ENCODE assay signal across 1 cellular context in genomic region chr11:35463211-35463810, GRCh38.
TF ChIP-seq lines count a peak whose summit lies in the region.

No MANE protein-coding gene starts in this region.

TF ChIP-seq in GM23338, 12 proteins besides CTCF, POLR2A, EP300 and RAD21 (continued from another document):
- TF ChIP-seq, protein P1, sequence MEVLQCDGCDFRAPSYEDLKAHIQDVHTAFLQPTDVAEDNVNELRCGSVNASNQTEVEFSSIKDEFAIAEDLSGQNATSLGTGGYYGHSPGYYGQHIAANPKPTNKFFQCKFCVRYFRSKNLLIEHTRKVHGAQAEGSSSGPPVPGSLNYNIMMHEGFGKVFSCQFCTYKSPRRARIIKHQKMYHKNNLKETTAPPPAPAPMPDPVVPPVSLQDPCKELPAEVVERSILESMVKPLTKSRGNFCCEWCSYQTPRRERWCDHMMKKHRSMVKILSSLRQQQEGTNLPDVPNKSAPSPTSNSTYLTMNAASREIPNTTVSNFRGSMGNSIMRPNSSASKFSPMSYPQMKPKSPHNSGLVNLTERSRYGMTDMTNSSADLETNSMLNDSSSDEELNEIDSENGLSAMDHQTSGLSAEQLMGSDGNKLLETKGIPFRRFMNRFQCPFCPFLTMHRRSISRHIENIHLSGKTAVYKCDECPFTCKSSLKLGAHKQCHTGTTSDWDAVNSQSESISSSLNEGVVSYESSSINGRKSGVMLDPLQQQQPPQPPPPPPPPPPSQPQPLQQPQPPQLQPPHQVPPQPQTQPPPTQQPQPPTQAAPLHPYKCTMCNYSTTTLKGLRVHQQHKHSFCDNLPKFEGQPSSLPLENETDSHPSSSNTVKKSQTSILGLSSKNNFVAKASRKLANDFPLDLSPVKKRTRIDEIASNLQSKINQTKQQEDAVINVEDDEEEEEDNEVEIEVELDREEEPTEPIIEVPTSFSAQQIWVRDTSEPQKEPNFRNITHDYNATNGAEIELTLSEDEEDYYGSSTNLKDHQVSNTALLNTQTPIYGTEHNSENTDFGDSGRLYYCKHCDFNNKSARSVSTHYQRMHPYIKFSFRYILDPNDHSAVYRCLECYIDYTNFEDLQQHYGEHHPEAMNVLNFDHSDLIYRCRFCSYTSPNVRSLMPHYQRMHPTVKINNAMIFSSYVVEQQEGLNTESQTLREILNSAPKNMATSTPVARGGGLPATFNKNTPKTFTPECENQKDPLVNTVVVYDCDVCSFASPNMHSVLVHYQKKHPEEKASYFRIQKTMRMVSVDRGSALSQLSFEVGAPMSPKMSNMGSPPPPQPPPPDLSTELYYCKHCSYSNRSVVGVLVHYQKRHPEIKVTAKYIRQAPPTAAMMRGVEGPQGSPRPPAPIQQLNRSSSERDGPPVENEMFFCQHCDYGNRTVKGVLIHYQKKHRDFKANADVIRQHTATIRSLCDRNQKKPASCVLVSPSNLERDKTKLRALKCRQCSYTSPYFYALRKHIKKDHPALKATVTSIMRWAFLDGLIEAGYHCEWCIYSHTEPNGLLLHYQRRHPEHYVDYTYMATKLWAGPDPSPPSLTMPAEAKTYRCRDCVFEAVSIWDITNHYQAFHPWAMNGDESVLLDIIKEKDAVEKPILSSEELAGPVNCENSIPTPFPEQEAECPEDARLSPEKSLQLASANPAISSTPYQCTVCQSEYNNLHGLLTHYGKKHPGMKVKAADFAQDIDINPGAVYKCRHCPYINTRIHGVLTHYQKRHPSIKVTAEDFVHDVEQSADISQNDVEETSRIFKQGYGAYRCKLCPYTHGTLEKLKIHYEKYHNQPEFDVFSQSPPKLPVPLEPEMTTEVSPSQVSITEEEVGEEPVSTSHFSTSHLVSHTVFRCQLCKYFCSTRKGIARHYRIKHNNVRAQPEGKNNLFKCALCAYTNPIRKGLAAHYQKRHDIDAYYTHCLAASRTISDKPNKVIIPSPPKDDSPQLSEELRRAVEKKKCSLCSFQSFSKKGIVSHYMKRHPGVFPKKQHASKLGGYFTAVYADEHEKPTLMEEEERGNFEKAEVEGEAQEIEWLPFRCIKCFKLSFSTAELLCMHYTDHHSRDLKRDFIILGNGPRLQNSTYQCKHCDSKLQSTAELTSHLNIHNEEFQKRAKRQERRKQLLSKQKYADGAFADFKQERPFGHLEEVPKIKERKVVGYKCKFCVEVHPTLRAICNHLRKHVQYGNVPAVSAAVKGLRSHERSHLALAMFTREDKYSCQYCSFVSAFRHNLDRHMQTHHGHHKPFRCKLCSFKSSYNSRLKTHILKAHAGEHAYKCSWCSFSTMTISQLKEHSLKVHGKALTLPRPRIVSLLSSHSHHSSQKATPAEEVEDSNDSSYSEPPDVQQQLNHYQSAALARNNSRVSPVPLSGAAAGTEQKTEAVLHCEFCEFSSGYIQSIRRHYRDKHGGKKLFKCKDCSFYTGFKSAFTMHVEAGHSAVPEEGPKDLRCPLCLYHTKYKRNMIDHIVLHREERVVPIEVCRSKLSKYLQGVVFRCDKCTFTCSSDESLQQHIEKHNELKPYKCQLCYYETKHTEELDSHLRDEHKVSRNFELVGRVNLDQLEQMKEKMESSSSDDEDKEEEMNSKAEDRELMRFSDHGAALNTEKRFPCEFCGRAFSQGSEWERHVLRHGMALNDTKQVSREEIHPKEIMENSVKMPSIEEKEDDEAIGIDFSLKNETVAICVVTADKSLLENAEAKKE (CRISPR knock-in tag; IDR thresholded peaks at IDR 0.05): no peak
- TF ChIP-seq EZH2 (IDR thresholded peaks at IDR 0.05; ENCODE audit: low read depth, unreplicated experiment) (no peak), ZNF114 (CRISPR knock-in tag; IDR thresholded peaks at IDR 0.05) (no peak), ZNF331 (CRISPR knock-in tag; IDR thresholded peaks at IDR 0.05; ENCODE audit: low read depth) (no peak), STAT1 (IDR thresholded peaks at IDR 0.05; ENCODE audit: unreplicated experiment) (no peak)
- TF ChIP-seq, protein P2, sequence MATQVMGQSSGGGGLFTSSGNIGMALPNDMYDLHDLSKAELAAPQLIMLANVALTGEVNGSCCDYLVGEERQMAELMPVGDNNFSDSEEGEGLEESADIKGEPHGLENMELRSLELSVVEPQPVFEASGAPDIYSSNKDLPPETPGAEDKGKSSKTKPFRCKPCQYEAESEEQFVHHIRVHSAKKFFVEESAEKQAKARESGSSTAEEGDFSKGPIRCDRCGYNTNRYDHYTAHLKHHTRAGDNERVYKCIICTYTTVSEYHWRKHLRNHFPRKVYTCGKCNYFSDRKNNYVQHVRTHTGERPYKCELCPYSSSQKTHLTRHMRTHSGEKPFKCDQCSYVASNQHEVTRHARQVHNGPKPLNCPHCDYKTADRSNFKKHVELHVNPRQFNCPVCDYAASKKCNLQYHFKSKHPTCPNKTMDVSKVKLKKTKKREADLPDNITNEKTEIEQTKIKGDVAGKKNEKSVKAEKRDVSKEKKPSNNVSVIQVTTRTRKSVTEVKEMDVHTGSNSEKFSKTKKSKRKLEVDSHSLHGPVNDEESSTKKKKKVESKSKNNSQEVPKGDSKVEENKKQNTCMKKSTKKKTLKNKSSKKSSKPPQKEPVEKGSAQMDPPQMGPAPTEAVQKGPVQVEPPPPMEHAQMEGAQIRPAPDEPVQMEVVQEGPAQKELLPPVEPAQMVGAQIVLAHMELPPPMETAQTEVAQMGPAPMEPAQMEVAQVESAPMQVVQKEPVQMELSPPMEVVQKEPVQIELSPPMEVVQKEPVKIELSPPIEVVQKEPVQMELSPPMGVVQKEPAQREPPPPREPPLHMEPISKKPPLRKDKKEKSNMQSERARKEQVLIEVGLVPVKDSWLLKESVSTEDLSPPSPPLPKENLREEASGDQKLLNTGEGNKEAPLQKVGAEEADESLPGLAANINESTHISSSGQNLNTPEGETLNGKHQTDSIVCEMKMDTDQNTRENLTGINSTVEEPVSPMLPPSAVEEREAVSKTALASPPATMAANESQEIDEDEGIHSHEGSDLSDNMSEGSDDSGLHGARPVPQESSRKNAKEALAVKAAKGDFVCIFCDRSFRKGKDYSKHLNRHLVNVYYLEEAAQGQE (IDR thresholded peaks at IDR 0.05; ENCODE audit: unreplicated experiment): no peak
